ENCODE assay signal across 2 cellular contexts in the genomic region with DNA sequence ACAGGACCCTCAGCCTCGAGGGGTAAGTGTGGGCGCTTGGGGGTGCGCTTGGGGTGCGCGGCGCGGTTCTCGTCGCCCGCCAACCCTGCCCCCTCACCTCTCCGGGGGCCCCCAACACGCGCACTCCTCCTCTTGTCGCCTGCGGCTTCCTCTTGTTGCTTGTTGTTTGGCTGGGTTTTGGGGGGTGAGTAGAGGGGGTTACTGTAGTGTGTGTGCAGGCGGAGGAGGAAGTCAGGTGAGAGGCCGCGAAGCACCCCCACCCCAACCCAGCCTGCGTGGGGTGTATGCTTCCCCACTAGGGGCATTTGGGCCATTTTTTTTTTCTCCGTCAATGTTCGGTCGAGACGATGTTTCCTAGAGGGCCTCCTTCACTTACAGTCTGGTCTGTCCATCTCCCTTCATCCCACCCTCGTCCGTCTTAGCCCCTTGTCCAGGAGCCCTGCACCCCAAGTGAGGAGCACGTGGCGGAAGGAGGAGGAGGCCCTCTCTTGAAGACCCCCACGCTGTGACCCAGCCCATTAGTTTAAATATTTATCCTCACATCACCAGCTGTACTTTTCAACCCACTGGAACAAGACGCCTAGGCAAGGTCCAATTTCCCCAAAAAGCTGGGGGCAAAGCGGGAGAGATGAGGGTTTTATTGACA.
TF ChIP-seq lines count a peak whose summit lies in the region.

No MANE protein-coding gene starts in this region.

TF ChIP-seq in SK-N-SH, 30 proteins besides CTCF, POLR2A, EP300 and RAD21 (continued from another document):
- no peak for TF ChIP-seq FOXM1 (IDR thresholded peaks at IDR 0.05; ENCODE audit: low read depth)
- TF ChIP-seq GATA2 (CRISPR knock-in tag; IDR thresholded peaks at IDR 0.05) = no peak
- TF ChIP-seq CHD2 (IDR thresholded peaks at IDR 0.05; ENCODE audit: low read length, partially characterized antibody) = no peak
- TF ChIP-seq RXRA (IDR thresholded peaks at IDR 0.05; ENCODE audit: borderline replicate concordance, low read depth) = no peak
- no peak for TF ChIP-seq JUND (IDR thresholded peaks at IDR 0.05)
- TF ChIP-seq, protein P1, sequence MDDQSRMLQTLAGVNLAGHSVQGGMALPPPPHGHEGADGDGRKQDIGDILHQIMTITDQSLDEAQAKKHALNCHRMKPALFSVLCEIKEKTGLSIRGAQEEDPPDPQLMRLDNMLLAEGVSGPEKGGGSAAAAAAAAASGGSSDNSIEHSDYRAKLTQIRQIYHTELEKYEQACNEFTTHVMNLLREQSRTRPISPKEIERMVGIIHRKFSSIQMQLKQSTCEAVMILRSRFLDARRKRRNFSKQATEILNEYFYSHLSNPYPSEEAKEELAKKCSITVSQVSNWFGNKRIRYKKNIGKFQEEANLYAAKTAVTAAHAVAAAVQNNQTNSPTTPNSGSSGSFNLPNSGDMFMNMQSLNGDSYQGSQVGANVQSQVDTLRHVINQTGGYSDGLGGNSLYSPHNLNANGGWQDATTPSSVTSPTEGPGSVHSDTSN (IDR thresholded peaks at IDR 0.05) = no peak
- TF ChIP-seq MXI1 (IDR thresholded peaks at IDR 0.05; ENCODE audit: low read depth, low read length) = no peak
- TF ChIP-seq TAF1 (IDR thresholded peaks at IDR 0.05; ENCODE audit: borderline replicate concordance, low read depth, low read length) = no peak
- no peak for TF ChIP-seq SIN3A (IDR thresholded peaks at IDR 0.05; ENCODE audit: borderline replicate concordance, low read depth, low read length)
- no peak for TF ChIP-seq FOSL2 (IDR thresholded peaks at IDR 0.05; ENCODE audit: borderline replicate concordance, low read depth)
- no peak for TF ChIP-seq NRF1 (IDR thresholded peaks at IDR 0.05; ENCODE audit: low read depth, low read length)
- no peak for TF ChIP-seq RCOR1 (IDR thresholded peaks at IDR 0.05; ENCODE audit: low read length)
- TF ChIP-seq, protein P2, sequence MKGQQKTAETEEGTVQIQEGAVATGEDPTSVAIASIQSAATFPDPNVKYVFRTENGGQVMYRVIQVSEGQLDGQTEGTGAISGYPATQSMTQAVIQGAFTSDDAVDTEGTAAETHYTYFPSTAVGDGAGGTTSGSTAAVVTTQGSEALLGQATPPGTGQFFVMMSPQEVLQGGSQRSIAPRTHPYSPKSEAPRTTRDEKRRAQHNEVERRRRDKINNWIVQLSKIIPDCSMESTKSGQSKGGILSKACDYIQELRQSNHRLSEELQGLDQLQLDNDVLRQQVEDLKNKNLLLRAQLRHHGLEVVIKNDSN (IDR thresholded peaks at IDR 0.05; ENCODE audit: borderline replicate concordance, low read depth) = no peak
- TF ChIP-seq YY1 (IDR thresholded peaks at IDR 0.05; ENCODE audit: low read depth) = no peak
- TF ChIP-seq, protein P3, sequence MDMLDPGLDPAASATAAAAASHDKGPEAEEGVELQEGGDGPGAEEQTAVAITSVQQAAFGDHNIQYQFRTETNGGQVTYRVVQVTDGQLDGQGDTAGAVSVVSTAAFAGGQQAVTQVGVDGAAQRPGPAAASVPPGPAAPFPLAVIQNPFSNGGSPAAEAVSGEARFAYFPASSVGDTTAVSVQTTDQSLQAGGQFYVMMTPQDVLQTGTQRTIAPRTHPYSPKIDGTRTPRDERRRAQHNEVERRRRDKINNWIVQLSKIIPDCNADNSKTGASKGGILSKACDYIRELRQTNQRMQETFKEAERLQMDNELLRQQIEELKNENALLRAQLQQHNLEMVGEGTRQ (IDR thresholded peaks at IDR 0.05; ENCODE audit: borderline replicate concordance, low read depth, low read length) = no peak
- no peak for TF ChIP-seq MEF2A (IDR thresholded peaks at IDR 0.05; ENCODE audit: borderline replicate concordance, low read depth)
TF ChIP-seq in SK-N-SH: peak in this region for 0.

TF ChIP-seq in SK-N-SH treated with all-trans-retinoic acid at 6 μM for 48 hours, 23 proteins besides CTCF, POLR2A, EP300 and RAD21 (continued from another document):
- TF ChIP-seq CREB5 (CRISPR knock-in tag; IDR thresholded peaks at IDR 0.05; ENCODE audit: low read depth) (no peak), BACH2 (CRISPR knock-in tag; IDR thresholded peaks at IDR 0.05; ENCODE audit: borderline replicate concordance) (no peak), ZNF565 (CRISPR knock-in tag; conservative IDR thresholded peaks at IDR 0.05; ENCODE audit: low read depth) (no peak), GLIS3 (CRISPR knock-in tag; IDR thresholded peaks at IDR 0.05) (no peak), SNAI2 (CRISPR knock-in tag; IDR thresholded peaks at IDR 0.05) (no peak), ZNF8 (CRISPR knock-in tag; IDR thresholded peaks at IDR 0.05) (no peak), ZC3H10 (CRISPR knock-in tag; IDR thresholded peaks at IDR 0.05) (no peak), PPARA (CRISPR knock-in tag; IDR thresholded peaks at IDR 0.05; ENCODE audit: borderline replicate concordance) (no peak), RARB (CRISPR knock-in tag; IDR thresholded peaks at IDR 0.05) (no peak), CSDC2 (CRISPR knock-in tag; IDR thresholded peaks at IDR 0.05) (no peak), ZFP30 (CRISPR knock-in tag; IDR thresholded peaks at IDR 0.05) (no peak), ZFP3 (CRISPR knock-in tag; IDR thresholded peaks at IDR 0.05) (no peak), ESRRG (CRISPR knock-in tag; IDR thresholded peaks at IDR 0.05) (no peak), TOX (CRISPR knock-in tag; IDR thresholded peaks at IDR 0.05; ENCODE audit: borderline replicate concordance) (no peak)
